ENCODE assay signal across 26 cellular contexts in the genomic region with DNA sequence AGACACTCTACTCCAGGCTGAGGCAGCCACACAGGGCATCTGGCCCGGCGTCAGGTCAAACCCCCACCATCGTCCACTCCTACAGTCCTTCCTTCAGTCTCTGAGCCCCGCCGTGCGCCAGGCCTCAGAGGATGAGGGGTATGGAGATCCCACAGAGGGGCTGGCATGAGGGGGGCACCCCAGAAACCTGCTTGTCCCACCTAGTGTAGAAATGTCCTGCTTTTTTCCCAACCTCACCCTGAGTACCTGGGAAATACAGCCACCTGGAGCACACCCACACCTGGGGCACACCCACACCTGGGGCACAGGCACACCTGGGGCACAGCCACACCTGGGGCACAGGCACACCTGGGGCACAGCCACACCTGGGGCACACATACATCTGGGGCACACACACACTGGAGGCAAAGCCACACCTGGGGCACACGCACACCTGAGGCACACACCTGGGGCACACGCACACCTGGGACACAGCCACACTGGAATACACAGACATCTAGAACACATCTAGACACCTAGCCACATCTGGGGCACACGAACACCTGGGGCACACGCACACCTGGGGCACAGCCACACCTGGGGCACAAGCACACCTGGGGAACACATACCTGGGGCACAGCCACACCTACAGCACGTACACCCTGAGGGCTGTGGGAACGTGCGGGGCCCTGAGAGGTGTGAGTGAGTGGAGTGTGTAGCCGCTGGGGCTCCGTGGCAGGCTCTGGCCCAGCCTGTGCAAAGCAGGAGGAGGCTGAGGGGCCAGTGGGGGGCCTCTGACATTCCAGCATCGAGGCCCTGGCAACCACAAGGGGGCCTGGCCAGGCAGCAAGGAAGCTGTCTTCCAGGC. TPM values are rescaled to one million over a fixed set of nuclear protein-coding genes. Genes with fewer than 3 reads are reported as not detected.
A peak's percentile ranks its signal among the peaks of the same experiment; 100 is the strongest.
DNase-seq lines count a peak whose midpoint lies in the region; ATAC-seq, FAIRE-seq and TF ChIP-seq lines count a peak whose summit lies in the region.
"Had no signal": no experiment of that assay in that cellular context is flagged by ENCODE, and none has a peak within 500 bp of the region (broad histone marks: within the 10 kb centered on the region; RNA-seq: fewer than 3 reads in every experiment).

No MANE protein-coding gene starts in this region.

- CTCF ChIA-PET in RWPE1 (lab: Yijun Ruan, JAX) (interaction anchor here (0.6 to 1.0 kb wide), 2 partner anchors 8 to 26 kb away, joined by 3 read pairs; no protein-coding TSS in a partner anchor), H1 (lab: Charles Lee; ENCODE audit: partially characterized antibody) (interaction anchor here (0.9 to 4.9 kb wide), 9 partner anchors 8 to 122 kb away, joined by 3 to 35 read pairs (median 4); no protein-coding TSS in a partner anchor)

- H4K8ac ChIP-seq in H1 (ENCODE audit: extremely low read depth, insufficient read depth, low read length) (no peak overlapping the region), neuronal stem cell (ENCODE audit: low read depth, low read length) (no peak overlapping the region)

- H3K18ac ChIP-seq in H1 (ENCODE audit: extremely low read depth, low read length): no peak overlapping the region
- peak overlapping the region; percentile 48 for H3K18ac ChIP-seq in neuronal stem cell (ENCODE audit: low read length)

- no peak overlapping the region for H3K14ac ChIP-seq in H1 (ENCODE audit: insufficient read length)
- H3K14ac ChIP-seq in neuronal stem cell (ENCODE audit: low read length): no peak overlapping the region

- no peaks in the 10 kb centered on the region for H3F3A ChIP-seq in GM23338 (replicated peaks; ENCODE audit: low read depth)

- TF ChIP-seq EP300 in H1 (IDR thresholded peaks at IDR 0.05; ENCODE audit: borderline replicate concordance in 1 of 2, low read depth in 2 of 2, low read length in 2 of 2): no peak

- no peaks in the 10 kb centered on the region for H3K9me2 ChIP-seq in GM23338 (ENCODE audit: insufficient read depth)

- no peaks in the 10 kb centered on the region for H3K79me2 ChIP-seq in GM23338 (replicated peaks; ENCODE audit: insufficient read depth)
- no peaks in the 10 kb centered on the region for H3K79me2 ChIP-seq in H1 (ENCODE audit: control insufficient read depth in 1 of 2, insufficient read depth in 2 of 2, low read length in 2 of 2)

- POLR2A ChIA-PET in RWPE1 (lab: Yijun Ruan, JAX; ENCODE audit: low non-redundant PET) (no interaction called here), H1 (lab: Charles Lee; ENCODE audit: partially characterized antibody) (interaction anchor here (0.9 kb wide), 1 partner anchor 17 kb away, joined by 4 read pairs; no protein-coding TSS in a partner anchor)

- H3K4ac ChIP-seq in H1 (replicated peaks; ENCODE audit: insufficient read length, low read depth, low read length): no peak overlapping the region
- H3K4ac ChIP-seq in neuronal stem cell (ENCODE audit: low read length): no peak overlapping the region

- no peak overlapping the region for H3K4me3 Mint-ChIP-seq in GM23338
- H3K4me3 Mint-ChIP-seq: activated B cell treated with CpG ODN at 0.5 μM for 24 hours; activated T-helper 17 cell treated with anti-CD3 and anti-CD28 coated beads, Interleukin-2, amount 50 U/mL, for 72 hours; natural killer cell treated with Interleukin-12 subunit alpha and Interleukin-12 subunit beta and Interleukin-15 and Interleukin-18, amount 100 ng/mL, for 72 hours; stimulated activated naive CD8-positive, alpha-beta T cell treated with anti-CD3 and anti-CD28 coated beads, Interleukin-15, Interleukin-2, amounts not matched to agents 100 ng/mL and 50 ng/mL, for 24 hours had no signal

- H3K27ac ChIP-seq in GM23338 (ENCODE audit: low read depth): no peak overlapping the region
- H3K27ac ChIP-seq in RWPE1: peak overlapping the region; percentile 35
- H3K27ac ChIP-seq in H1 (ENCODE audit: low read depth, low read length): no peak overlapping the region
- H3K27ac ChIP-seq in neuronal stem cell (replicated peaks; ENCODE audit: low read length): no peak overlapping the region
- H3K27ac ChIP-seq: esophagus squamous epithelium, gastrocnemius medialis, tibial nerve had no signal

- H3K27ac Mint-ChIP-seq in GM23338: no peak overlapping the region
- H3K27ac Mint-ChIP-seq: activated B cell treated with CpG ODN at 0.5 μM for 24 hours; activated T-helper 17 cell treated with anti-CD3 and anti-CD28 coated beads, Interleukin-2, amount 50 U/mL, for 72 hours; natural killer cell treated with Interleukin-12 subunit alpha and Interleukin-12 subunit beta and Interleukin-15 and Interleukin-18, amount 100 ng/mL, for 72 hours; stimulated activated naive CD8-positive, alpha-beta T cell treated with anti-CD3 and anti-CD28 coated beads, Interleukin-15, Interleukin-2, amounts not matched to agents 100 ng/mL and 50 ng/mL, for 24 hours had no signal

- no peaks in the 10 kb centered on the region for H3K27me3 ChIP-seq in GM23338 (ENCODE audit: insufficient read depth)
- no peaks in the 10 kb centered on the region for H3K27me3 ChIP-seq in H1 (replicated peaks in 1 of 4; ENCODE audit: control insufficient read depth in 3 of 4, extremely low read depth in 1 of 4, insufficient read depth in 3 of 4, low read length in 3 of 4)
- H3K27me3 ChIP-seq in neuronal stem cell (ENCODE audit: control insufficient read depth in 3 of 3, insufficient read depth in 3 of 3, low read depth in 1 of 3, low read length in 3 of 3): no peaks in the 10 kb centered on the region
- H3K27me3 ChIP-seq: esophagus squamous epithelium, gastrocnemius medialis, tibial nerve had no signal

- H3K9me3 ChIP-seq in H1 (ENCODE audit: insufficient read depth in 2 of 2, low read depth in 1 of 2, low read length in 1 of 2): peaks cover 0 to 3% of the 10 kb centered on the region in 2 experiments; a peak in 1 of 4 replicates
- peaks cover 0 to 2% of the 10 kb centered on the region in 2 donors for H3K9me3 ChIP-seq in neuronal stem cell (replicated peaks in 1 of 2; ENCODE audit: control insufficient read depth in 2 of 2, insufficient read depth in 1 of 2, low read depth in 1 of 2, low read length in 2 of 2)
- H3K9me3 ChIP-seq: esophagus squamous epithelium, gastrocnemius medialis, tibial nerve had no signal

- H3K23ac ChIP-seq in H1 (ENCODE audit: insufficient read length) (no peak overlapping the region), neuronal stem cell (ENCODE audit: low read depth, low read length, poor library complexity) (peak overlapping the region; percentile 80)

- no peaks in the 10 kb centered on the region for H4K20me1 ChIP-seq in GM23338 (replicated peaks; ENCODE audit: insufficient read depth)
- peaks cover 8 to 21% of the 10 kb centered on the region in 2 experiments for H4K20me1 ChIP-seq in H1 (replicated peaks in 1 of 2; ENCODE audit: control insufficient read depth in 1 of 2, insufficient read depth in 2 of 2, low read length in 2 of 2)

- no peak for TF ChIP-seq POLR2A in H1 (IDR thresholded peaks at IDR 0.05; ENCODE audit: control extremely low read depth in 1 of 2, low read depth in 2 of 2, low read length in 2 of 2)

- H3K4me2 ChIP-seq in GM23338 (no peak overlapping the region), H1 (ENCODE audit: insufficient read depth in 1 of 2, low read depth in 2 of 2, low read length in 2 of 2) (no peak overlapping the region), neuronal stem cell (ENCODE audit: insufficient read depth, low read length, poor library complexity, severe bottlenecking) (no peak overlapping the region)

- H2BK5ac ChIP-seq in H1 (ENCODE audit: low read depth, low read length): no peak overlapping the region
- H2BK5ac ChIP-seq in neuronal stem cell (ENCODE audit: low read length): no peak overlapping the region

- H2BK120ac ChIP-seq in H1 (replicated peaks; ENCODE audit: low read depth, low read length) (no peak overlapping the region), neuronal stem cell (ENCODE audit: low read depth, low read length) (no peak overlapping the region)

- TF ChIP-seq CTCF in GM23338 (conservative IDR thresholded peaks at IDR 0.05; ENCODE audit: low read depth in 2 of 2) (peak in 1 of 2 experiments; percentile 33; a peak in 1 of 4 replicates), RWPE1 (conservative IDR thresholded peaks at IDR 0.05; ENCODE audit: low read depth) (no peak), H1 (IDR thresholded peaks at IDR 0.05; ENCODE audit: control extremely low read depth in 1 of 3, insufficient read depth in 1 of 3, low read depth in 1 of 3, low read length in 3 of 3) (peak in 2 of 3 experiments; percentile 39 to 40; a peak in 3 of 4 replicates)

- H3K4me3 ChIP-seq in GM23338 (no peak overlapping the region), H1 (ENCODE audit: extremely low read depth in 1 of 4, insufficient read depth in 2 of 4, low read depth in 3 of 4, low read length in 4 of 4) (no peak overlapping the region), neuronal stem cell (ENCODE audit: low read length in 2 of 2) (peak overlapping the region in 1 of 2 donors; percentile 7)
- H3K4me3 ChIP-seq: esophagus squamous epithelium, gastrocnemius medialis, tibial nerve had no signal

- H2BK15ac ChIP-seq in H1 (ENCODE audit: low read length): no peak overlapping the region; the same call in 1 of the 2 replicates
- no peak overlapping the region for H2BK15ac ChIP-seq in neuronal stem cell (ENCODE audit: low read length)

- no peaks in the 10 kb centered on the region for H3K23me2 ChIP-seq in H1 (ENCODE audit: low read depth, low read length)

- H3K36me3 ChIP-seq in GM23338 (ENCODE audit: insufficient read depth): no peaks in the 10 kb centered on the region
- H3K36me3 ChIP-seq in H1 (ENCODE audit: control insufficient read depth in 2 of 4, insufficient read depth in 4 of 4, low read length in 3 of 4): peaks cover 0 to 15% (median 1%) of the 10 kb centered on the region in 4 experiments; a peak in 5 of 8 replicates
- peaks cover 30 to 60% of the 10 kb centered on the region in 2 donors for H3K36me3 ChIP-seq in neuronal stem cell (replicated peaks in 1 of 2; ENCODE audit: control insufficient read depth in 2 of 2, insufficient read depth in 2 of 2, low read length in 2 of 2)

- H3K4me1 ChIP-seq in GM23338 (ENCODE audit: insufficient read depth) (no peaks in the 10 kb centered on the region), H1 (replicated peaks in 1 of 4; ENCODE audit: control insufficient read depth in 3 of 4, insufficient read depth in 4 of 4, low read length in 3 of 4) (no peaks in the 10 kb centered on the region), neuronal stem cell (ENCODE audit: control insufficient read depth in 2 of 2, insufficient read depth in 1 of 2, low read depth in 1 of 2, low read length in 2 of 2) (peaks cover 0 to 24% of the 10 kb centered on the region in 2 donors)
- H3K4me1 ChIP-seq: gastrocnemius medialis had no signal

- TF ChIP-seq RAD21 in H1 (IDR thresholded peaks at IDR 0.05 in 1 of 2, conservative IDR thresholded peaks at IDR 0.05 in 1 of 2; ENCODE audit: low read depth in 2 of 2, low read length in 2 of 2): peak; percentile 10 to 36; a peak in 2 of 4 replicates

- H3K9ac ChIP-seq in H1 (replicated peaks in 1 of 4; ENCODE audit: extremely low read depth in 1 of 4, low read depth in 3 of 4, low read length in 3 of 4) (no peak overlapping the region), neuronal stem cell (ENCODE audit: low read depth, low read length, poor library complexity) (peak overlapping the region; percentile 60)

- peaks cover 4% of the 10 kb centered on the region for H3K27me3 Mint-ChIP-seq in GM23338 (ENCODE audit: insufficient read depth, low read depth, poor library complexity)
- H3K27me3 Mint-ChIP-seq: activated B cell treated with CpG ODN at 0.5 μM for 24 hours; activated T-helper 17 cell treated with anti-CD3 and anti-CD28 coated beads, Interleukin-2, amount 50 U/mL, for 72 hours; natural killer cell treated with Interleukin-12 subunit alpha and Interleukin-12 subunit beta and Interleukin-15 and Interleukin-18, amount 100 ng/mL, for 72 hours; stimulated activated naive CD8-positive, alpha-beta T cell treated with anti-CD3 and anti-CD28 coated beads, Interleukin-15, Interleukin-2, amounts not matched to agents 100 ng/mL and 50 ng/mL, for 24 hours had no signal

- H3K56ac ChIP-seq in H1 (replicated peaks; ENCODE audit: insufficient read length, low read depth, low read length): no peak overlapping the region

- ATAC-seq in GM23338: peak; percentile 44
- no peak for ATAC-seq in GM21447 (IDR thresholded peaks at IDR 0.05; ENCODE audit: unreplicated experiment)
- ATAC-seq in GM21528 (IDR thresholded peaks at IDR 0.05; ENCODE audit: low FRiP score, unreplicated experiment): no peak
- ATAC-seq: activated naive CD4-positive, alpha-beta T cell treated with anti-CD3 and anti-CD28 coated beads, Interleukin-2, amount 50 U/mL, for 72 hours; activated T-helper 17 cell treated with anti-CD3 and anti-CD28 coated beads, Interleukin-2, amount 50 U/mL, for 72 hours; gastrocnemius medialis; left ventricle myocardium superior; natural killer cell treated with Interleukin-12 subunit alpha and Interleukin-12 subunit beta and Interleukin-15 and Interleukin-18, amount 100 ng/mL, for 72 hours had no signal

- H2BK12ac ChIP-seq in H1 (ENCODE audit: low read depth, low read length) (no peak overlapping the region), neuronal stem cell (ENCODE audit: low read length) (peak overlapping the region; percentile 41)

- DNase-seq in GM23338 (ENCODE audit: low spot score): peak; percentile 41
- DNase-seq in RWPE1 (ENCODE audit: low spot score): no peak
- DNase-seq in H1 (ENCODE audit: low read depth in 1 of 2, low spot score in 2 of 2): peak in 1 of 2 experiments; percentile 62
- no peak for DNase-seq in neuronal stem cell (ENCODE audit: low spot score)
- no peak for DNase-seq in NCI-H2171 treated with DMSO at 0.1 percent for 48 hours (lab: John Stamatoyannopoulos, UW)
- no peak for DNase-seq in T-helper 1 cell
- DNase-seq: activated B cell treated with CpG ODN at 0.5 μM for 24 hours; activated CD4-positive, alpha-beta T cell treated with anti-CD3 and anti-CD28 coated beads, Interleukin-2, amount 50 U/mL, for 48 hours; activated CD8-positive, alpha-beta memory T cell treated with anti-CD3 and anti-CD28 coated beads, Interleukin-2, amount 50 U/mL, for 48 hours; EL; esophagus squamous epithelium; gastrocnemius medialis; left ventricle myocardium superior; midbrain; NCI-H187; NCI-H748 treated with DMSO at 0.1 percent for 48 hours; stimulated activated CD4-positive, alpha-beta T cell treated with anti-CD3 and anti-CD28 coated beads, Interleukin-15, amount 100 ng/mL, for 24 hours; T-helper 9 cell had no signal

- H2AK5ac ChIP-seq in H1 (ENCODE audit: low read depth, low read length): no peak overlapping the region
- H2AK5ac ChIP-seq in neuronal stem cell (ENCODE audit: low read depth, low read length): no peak overlapping the region

- no peaks in the 10 kb centered on the region for H3K4me1 Mint-ChIP-seq in GM23338
- H3K4me1 Mint-ChIP-seq: activated B cell treated with CpG ODN at 0.5 μM for 24 hours; activated T-helper 17 cell treated with anti-CD3 and anti-CD28 coated beads, Interleukin-2, amount 50 U/mL, for 72 hours had no signal

- WGBS in H1 (ENCODE audit: extremely low coverage in 1 of 2, insufficient coverage in 1 of 2, insufficient read length in 1 of 2, insufficient replicate concordance in 2 of 2, low coverage in 1 of 2, low lambda C conversion rate in 2 of 2, missing lambda C conversion rate in 1 of 2), 2 experiments: 85% methylated on average over 16 of the region's 16 CpGs; no CpG with 5 or more reads in 1 of the 2 experiments
- no CpG with 5 or more reads among the region's 16 CpGs for WGBS in neuronal stem cell (ENCODE audit: extremely low coverage in 2 of 2, insufficient read length in 2 of 2, insufficient replicate concordance in 1 of 2), 2 donors

- H3K79me1 ChIP-seq in H1 (ENCODE audit: low read depth, low read length): no peaks in the 10 kb centered on the region
- peaks cover 15% of the 10 kb centered on the region for H3K79me1 ChIP-seq in neuronal stem cell (ENCODE audit: low read depth, low read length)

- no peaks in the 10 kb centered on the region for H3K9me3 Mint-ChIP-seq in GM23338
- H3K9me3 Mint-ChIP-seq: activated B cell treated with CpG ODN at 0.5 μM for 24 hours; activated naive CD4-positive, alpha-beta T cell treated with anti-CD3 and anti-CD28 coated beads, Interleukin-2, amount 50 U/mL, for 72 hours; activated T-helper 17 cell treated with anti-CD3 and anti-CD28 coated beads, Interleukin-2, amount 50 U/mL, for 72 hours; natural killer cell treated with Interleukin-12 subunit alpha and Interleukin-12 subunit beta and Interleukin-15 and Interleukin-18, amount 100 ng/mL, for 72 hours; stimulated activated naive CD8-positive, alpha-beta T cell treated with anti-CD3 and anti-CD28 coated beads, Interleukin-15, Interleukin-2, amounts not matched to agents 100 ng/mL and 50 ng/mL, for 24 hours had no signal

- no peak overlapping the region for H2AFZ ChIP-seq in GM23338
- no peak overlapping the region for H2AFZ ChIP-seq in H1 (ENCODE audit: low read length)
- H2AFZ ChIP-seq in neuronal stem cell (ENCODE audit: low read length): peak overlapping the region; percentile 18

- peaks cover 12% of the 10 kb centered on the region for H3K36me3 Mint-ChIP-seq in GM23338 (ENCODE audit: low read depth)
- H3K36me3 Mint-ChIP-seq: natural killer cell treated with Interleukin-12 subunit alpha and Interleukin-12 subunit beta and Interleukin-15 and Interleukin-18, amount 100 ng/mL, for 72 hours had no signal

- H4K91ac ChIP-seq in H1 (replicated peaks; ENCODE audit: insufficient read length, low read length) (no peak overlapping the region), neuronal stem cell (ENCODE audit: low read depth, low read length, poor library complexity) (no peak overlapping the region)

- no peak overlapping the region for H4K5ac ChIP-seq in H1 (ENCODE audit: insufficient read length, low read depth, low read length)

- no peak overlapping the region for H2BK20ac ChIP-seq in H1 (ENCODE audit: low read length)

- FAIRE-seq in H1 (lab: Jason Lieb, UNC): no peak
- FAIRE-seq: islet of Langerhans had no signal

RNA-seq across cellular contexts. Expression of a gene that starts 18.4 kb away (rescaled TPM):
- total RNA-seq in GM23338 (2014; rRNA removed; shearing (Covaris generic)): 74.3 and 78.7 TPM in 2 replicates
- polyA plus RNA-seq in GM23338 (2016; fragmentation: Nextera tagmentation; extraction: Ambion mirVana) (19.2 and 23.7 TPM in 2 replicates), H1 (2011; rRNA removed) (68.1 and 89.8 TPM in 2 replicates)
- 62.1 and 71.5 TPM in 2 replicates for total RNA-seq in H1 (2021; fragmentation: NEBNext Ultra II Directional; extraction: Animal tissue kit (Norgen Biotek cat#: 25700))
- 86.7 TPM for polyA plus RNA-seq in H1 (2011; cell fraction: cytosol; rRNA removed)
- 135 TPM for polyA plus RNA-seq in H1 (2011; cell fraction: nucleus; rRNA removed)
- polyA plus RNA-seq in H1 (2012, experiment 1 of 2): 53.7 to 73.1 TPM (median 68.0 TPM) in 4 replicates
- polyA plus RNA-seq in H1 (2012, experiment 2 of 2): 53.5 TPM
- polyA plus RNA-seq in H1 (2013, experiment 1 of 2): 44.6 TPM
- 45.6 TPM for polyA plus RNA-seq in H1 (2013, experiment 2 of 2)
- 43.3 and 54.9 TPM in 2 replicates for polyA minus RNA-seq in H1 (2011; rRNA and poly(A)+ RNA removed)
- polyA minus RNA-seq in H1 (2011; cell fraction: cytosol; rRNA and poly(A)+ RNA removed): 46.9 TPM
- polyA minus RNA-seq in H1 (2011; cell fraction: nucleus; rRNA and poly(A)+ RNA removed): 28.2 TPM
- polyA plus RNA-seq in neuronal stem cell (2013, experiment 1 of 2): 84.4 TPM
- polyA plus RNA-seq in neuronal stem cell (2013, experiment 2 of 2): 82.3 TPM

RNA-seq across cellular contexts. Expression of a gene that starts 23.7 kb away (rescaled TPM):
- total RNA-seq in GM23338 (2014; rRNA removed; shearing (Covaris generic)): 4.4 and 7.5 TPM in 2 replicates
- polyA plus RNA-seq in GM23338 (2016; fragmentation: Nextera tagmentation; extraction: Ambion mirVana) (0.66 and 0.70 TPM in 2 replicates), H1 (2011; rRNA removed) (3.1 and 3.7 TPM in 2 replicates)
- 2.8 and 2.9 TPM in 2 replicates for total RNA-seq in H1 (2021; fragmentation: NEBNext Ultra II Directional; extraction: Animal tissue kit (Norgen Biotek cat#: 25700))
- polyA plus RNA-seq in H1 (2011; cell fraction: cytosol; rRNA removed): 2.5 TPM
- polyA plus RNA-seq in H1 (2011; cell fraction: nucleus; rRNA removed): 4.0 TPM
- polyA plus RNA-seq in H1 (2012, experiment 1 of 2): 1.5 to 3.3 TPM (median 2.9 TPM) in 4 replicates
- 2.3 TPM for polyA plus RNA-seq in H1 (2012, experiment 2 of 2)
- 1.2 TPM for polyA plus RNA-seq in H1 (2013, experiment 1 of 2)
- polyA plus RNA-seq in H1 (2013, experiment 2 of 2): 1.2 TPM
- polyA minus RNA-seq in H1 (2011; rRNA and poly(A)+ RNA removed): 3.4 and 4.0 TPM in 2 replicates
- 2.7 TPM for polyA minus RNA-seq in H1 (2011; cell fraction: cytosol; rRNA and poly(A)+ RNA removed)
- polyA minus RNA-seq in H1 (2011; cell fraction: nucleus; rRNA and poly(A)+ RNA removed): 7.3 TPM
- polyA plus RNA-seq in neuronal stem cell (2013, experiment 1 of 2): 0.95 TPM
- 0.87 TPM for polyA plus RNA-seq in neuronal stem cell (2013, experiment 2 of 2)

RNA-seq across cellular contexts. Expression of a gene that starts 24.2 kb away (rescaled TPM):
- total RNA-seq in GM23338 (2014; rRNA removed; shearing (Covaris generic)): 381 and 392 TPM in 2 replicates
- polyA plus RNA-seq in GM23338 (2016; fragmentation: Nextera tagmentation; extraction: Ambion mirVana) (215 and 225 TPM in 2 replicates), H1 (2011; rRNA removed) (517 and 589 TPM in 2 replicates)
- 123 and 135 TPM in 2 replicates for total RNA-seq in H1 (2021; fragmentation: NEBNext Ultra II Directional; extraction: Animal tissue kit (Norgen Biotek cat#: 25700))
- 330 TPM for polyA plus RNA-seq in H1 (2011; cell fraction: cytosol; rRNA removed)
- 307 TPM for polyA plus RNA-seq in H1 (2011; cell fraction: nucleus; rRNA removed)
- polyA plus RNA-seq in H1 (2012, experiment 1 of 2): 85.5 to 181 TPM (median 172 TPM) in 4 replicates
- 271 TPM for polyA plus RNA-seq in H1 (2012, experiment 2 of 2)
- 207 TPM for polyA plus RNA-seq in H1 (2013, experiment 1 of 2)
- polyA plus RNA-seq in H1 (2013, experiment 2 of 2): 187 TPM
- 23.9 and 34.6 TPM in 2 replicates for polyA minus RNA-seq in H1 (2011; rRNA and poly(A)+ RNA removed)
- polyA minus RNA-seq in H1 (2011; cell fraction: cytosol; rRNA and poly(A)+ RNA removed): 70.6 TPM
- 52.2 TPM for polyA minus RNA-seq in H1 (2011; cell fraction: nucleus; rRNA and poly(A)+ RNA removed)
- 109 TPM for polyA plus RNA-seq in neuronal stem cell (2013, experiment 1 of 2)
- polyA plus RNA-seq in neuronal stem cell (2013, experiment 2 of 2): 114 TPM

RNA-seq across cellular contexts. Expression of a gene that starts 53.2 kb away (rescaled TPM):
- total RNA-seq in GM23338 (2014; rRNA removed; shearing (Covaris generic)): 4.3 and 11.6 TPM in 2 replicates
- polyA plus RNA-seq in GM23338 (2016; fragmentation: Nextera tagmentation; extraction: Ambion mirVana): 9.5 and 12.4 TPM in 2 replicates
- total RNA-seq in H1 (2021; fragmentation: NEBNext Ultra II Directional; extraction: Animal tissue kit (Norgen Biotek cat#: 25700)): 7.9 and 8.9 TPM in 2 replicates
- 7.1 and 9.4 TPM in 2 replicates for polyA plus RNA-seq in H1 (2011; rRNA removed)
- 12.8 TPM for polyA plus RNA-seq in H1 (2011; cell fraction: cytosol; rRNA removed)
- 43.4 TPM for polyA plus RNA-seq in H1 (2011; cell fraction: nucleus; rRNA removed)
- 8.2 to 15.0 TPM (median 11.8 TPM) in 4 replicates for polyA plus RNA-seq in H1 (2012, experiment 1 of 2)
- 9.8 TPM for polyA plus RNA-seq in H1 (2012, experiment 2 of 2)
- 6.2 TPM for polyA plus RNA-seq in H1 (2013, experiment 1 of 2)
- polyA plus RNA-seq in H1 (2013, experiment 2 of 2): 5.8 TPM
- 3.2 and 7.1 TPM in 2 replicates for polyA minus RNA-seq in H1 (2011; rRNA and poly(A)+ RNA removed)
- 2.6 TPM for polyA minus RNA-seq in H1 (2011; cell fraction: cytosol; rRNA and poly(A)+ RNA removed)
- polyA minus RNA-seq in H1 (2011; cell fraction: nucleus; rRNA and poly(A)+ RNA removed): 11.0 TPM
- polyA plus RNA-seq in neuronal stem cell (2013, experiment 1 of 2): 23.8 TPM
- polyA plus RNA-seq in neuronal stem cell (2013, experiment 2 of 2): 21.4 TPM
